ENCODE assay signal across 1 cellular context in the genomic region with DNA sequence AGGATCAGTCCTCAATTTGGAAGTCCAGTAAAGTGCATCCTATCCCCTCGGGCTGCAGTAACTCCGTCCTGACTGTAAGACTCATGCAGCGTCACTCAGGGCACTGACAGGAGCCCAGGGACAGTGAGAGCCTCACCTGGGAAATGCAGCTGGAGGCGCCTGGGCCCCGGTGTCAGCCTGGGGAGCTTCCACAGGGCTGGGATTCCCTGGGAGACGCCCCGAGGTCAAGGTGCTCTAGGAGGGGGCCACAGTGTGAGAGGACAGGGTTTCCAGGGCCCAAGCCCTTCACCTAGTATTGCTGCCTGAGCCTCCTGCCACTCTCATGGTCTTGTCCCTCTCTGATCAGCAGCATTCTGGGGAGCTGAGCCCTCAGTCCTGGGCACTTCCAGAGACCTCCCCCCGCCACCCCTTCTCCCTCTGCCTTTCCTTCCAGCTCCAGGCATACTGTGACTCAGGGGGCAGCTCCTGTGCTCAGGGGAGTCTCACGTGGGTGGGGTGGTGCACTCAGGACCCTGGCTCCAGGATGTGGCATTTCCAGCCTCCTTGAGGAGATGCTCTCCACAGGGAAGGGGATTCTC.
TF ChIP-seq lines count a peak whose summit lies in the region.

No MANE protein-coding gene starts in this region.

TF ChIP-seq in K562, 482 proteins besides CTCF, POLR2A, EP300 and RAD21 (continued from another document and continues in another):
- TF ChIP-seq, protein P1, sequence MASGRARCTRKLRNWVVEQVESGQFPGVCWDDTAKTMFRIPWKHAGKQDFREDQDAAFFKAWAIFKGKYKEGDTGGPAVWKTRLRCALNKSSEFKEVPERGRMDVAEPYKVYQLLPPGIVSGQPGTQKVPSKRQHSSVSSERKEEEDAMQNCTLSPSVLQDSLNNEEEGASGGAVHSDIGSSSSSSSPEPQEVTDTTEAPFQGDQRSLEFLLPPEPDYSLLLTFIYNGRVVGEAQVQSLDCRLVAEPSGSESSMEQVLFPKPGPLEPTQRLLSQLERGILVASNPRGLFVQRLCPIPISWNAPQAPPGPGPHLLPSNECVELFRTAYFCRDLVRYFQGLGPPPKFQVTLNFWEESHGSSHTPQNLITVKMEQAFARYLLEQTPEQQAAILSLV (tag; IDR thresholded peaks at IDR 0.05), result no peak
- TF ChIP-seq, protein P2, sequence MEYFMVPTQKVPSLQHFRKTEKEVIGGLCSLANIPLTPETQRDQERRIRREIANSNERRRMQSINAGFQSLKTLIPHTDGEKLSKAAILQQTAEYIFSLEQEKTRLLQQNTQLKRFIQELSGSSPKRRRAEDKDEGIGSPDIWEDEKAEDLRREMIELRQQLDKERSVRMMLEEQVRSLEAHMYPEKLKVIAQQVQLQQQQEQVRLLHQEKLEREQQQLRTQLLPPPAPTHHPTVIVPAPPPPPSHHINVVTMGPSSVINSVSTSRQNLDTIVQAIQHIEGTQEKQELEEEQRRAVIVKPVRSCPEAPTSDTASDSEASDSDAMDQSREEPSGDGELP (CRISPR knock-in tag; IDR thresholded peaks at IDR 0.05; ENCODE audit: borderline replicate concordance), result peak; percentile 12; the same call in 1 of the 2 replicates
- no peak; the same call in 1 of the 2 replicates for TF ChIP-seq ZBTB7A (IDR thresholded peaks at IDR 0.05; ENCODE audit: borderline replicate concordance, control insufficient read depth, low read depth, low read length)
- no peak for TF ChIP-seq ZNF785 (CRISPR knock-in tag; IDR thresholded peaks at IDR 0.05)
- TF ChIP-seq SIN3B (IDR thresholded peaks at IDR 0.05; ENCODE audit: low read depth), result no peak
- 0 out of 2 replicates have a peak, but pooled peaks have one; percentile 52 for TF ChIP-seq ZBTB1 (CRISPR knock-in tag; IDR thresholded peaks at IDR 0.05; ENCODE audit: borderline replicate concordance, low read depth)
- no peak for TF ChIP-seq ZBTB8A (IDR thresholded peaks at IDR 0.05; ENCODE audit: partially characterized antibody)
- TF ChIP-seq E2F3 (CRISPR knock-in tag; IDR thresholded peaks at IDR 0.05), result no peak
- TF ChIP-seq YBX1 (IDR thresholded peaks at IDR 0.05), result no peak
- peak; percentile 80 for TF ChIP-seq HMGN3 (IDR thresholded peaks at IDR 0.05; ENCODE audit: borderline replicate concordance, extremely low read depth, insufficient read length, low read depth, low read length)
- TF ChIP-seq, protein P3, sequence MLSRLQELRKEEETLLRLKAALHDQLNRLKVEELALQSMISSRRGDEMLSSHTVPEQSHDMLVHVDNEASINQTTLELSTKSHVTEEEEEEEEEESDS (CRISPR knock-in tag; IDR thresholded peaks at IDR 0.05), result no peak
- TF ChIP-seq, protein P4, sequence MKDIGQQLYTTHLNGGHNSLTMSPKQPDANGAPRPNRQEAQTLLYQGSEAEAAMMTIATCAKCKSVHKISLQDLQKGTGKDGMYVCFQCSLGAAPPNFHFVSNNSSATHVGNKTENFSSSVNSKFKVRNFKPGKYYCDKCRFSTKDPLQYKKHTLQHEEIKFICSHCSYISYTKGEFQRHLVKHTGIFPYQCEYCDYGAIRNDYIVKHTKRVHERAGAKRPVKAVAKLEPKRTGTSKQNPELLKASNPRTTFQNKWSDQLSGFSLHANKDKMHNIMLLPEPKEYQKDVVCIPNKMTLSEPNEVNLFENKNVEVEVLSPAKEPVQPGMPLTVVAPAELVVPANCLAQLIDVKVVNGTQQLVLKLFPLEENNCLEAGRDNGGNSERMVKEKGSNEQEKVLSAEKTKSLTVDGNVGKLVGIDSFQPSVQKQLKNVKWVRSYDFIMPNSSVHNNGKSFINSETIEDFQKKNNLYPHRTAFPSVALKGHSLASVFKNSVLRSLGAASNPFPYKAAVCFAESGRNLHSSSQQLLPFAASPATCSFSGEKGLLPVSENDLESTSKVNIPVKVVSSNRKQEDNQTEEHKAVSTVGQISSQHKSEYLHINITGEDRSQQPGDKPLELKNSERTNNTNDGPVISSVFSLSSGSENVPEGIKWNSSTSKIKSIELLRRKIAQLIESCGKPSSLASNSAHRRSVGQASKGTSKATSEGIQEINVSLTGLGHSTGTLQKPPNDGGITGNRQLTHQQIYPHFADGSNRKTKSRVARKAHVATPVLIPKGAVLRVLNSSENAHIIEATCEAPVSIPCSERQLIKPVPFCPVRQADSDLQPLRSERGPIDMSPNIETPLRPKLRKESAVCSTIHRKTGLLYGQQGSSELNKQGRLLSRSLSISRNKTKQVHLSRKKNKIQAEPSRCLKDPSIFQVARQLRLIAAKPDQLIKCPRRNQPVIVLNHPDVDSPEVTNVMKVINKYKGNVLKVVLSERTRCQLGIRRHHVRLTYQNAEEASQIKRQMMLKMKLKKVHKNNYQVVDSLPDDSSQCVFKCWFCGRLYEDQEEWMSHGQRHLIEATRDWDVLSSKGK (CRISPR knock-in tag; IDR thresholded peaks at IDR 0.05), result no peak
- TF ChIP-seq, protein P5, sequence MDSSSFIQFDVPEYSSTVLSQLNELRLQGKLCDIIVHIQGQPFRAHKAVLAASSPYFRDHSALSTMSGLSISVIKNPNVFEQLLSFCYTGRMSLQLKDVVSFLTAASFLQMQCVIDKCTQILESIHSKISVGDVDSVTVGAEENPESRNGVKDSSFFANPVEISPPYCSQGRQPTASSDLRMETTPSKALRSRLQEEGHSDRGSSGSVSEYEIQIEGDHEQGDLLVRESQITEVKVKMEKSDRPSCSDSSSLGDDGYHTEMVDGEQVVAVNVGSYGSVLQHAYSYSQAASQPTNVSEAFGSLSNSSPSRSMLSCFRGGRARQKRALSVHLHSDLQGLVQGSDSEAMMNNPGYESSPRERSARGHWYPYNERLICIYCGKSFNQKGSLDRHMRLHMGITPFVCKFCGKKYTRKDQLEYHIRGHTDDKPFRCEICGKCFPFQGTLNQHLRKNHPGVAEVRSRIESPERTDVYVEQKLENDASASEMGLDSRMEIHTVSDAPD (CRISPR knock-in tag; IDR thresholded peaks at IDR 0.05), result no peak
- TF ChIP-seq TAL1 (IDR thresholded peaks at IDR 0.05), result no peak
- TF ChIP-seq ZKSCAN1 (IDR thresholded peaks at IDR 0.05; ENCODE audit: low read depth, low read length), result no peak
- TF ChIP-seq FUS (optimal IDR thresholded peaks at IDR 0.05; ENCODE audit: low read depth, low read length), result no peak
- TF ChIP-seq FOXA1 (IDR thresholded peaks at IDR 0.05; ENCODE audit: borderline replicate concordance), result no peak
- TF ChIP-seq THRB (CRISPR knock-in tag; conservative IDR thresholded peaks at IDR 0.05), result no peak
- no peak for TF ChIP-seq THRAP3 (IDR thresholded peaks at IDR 0.05; ENCODE audit: borderline replicate concordance)
- no peak for TF ChIP-seq ZFP30 (CRISPR knock-in tag; IDR thresholded peaks at IDR 0.05; ENCODE audit: borderline replicate concordance)
- TF ChIP-seq PPARD (CRISPR knock-in tag; IDR thresholded peaks at IDR 0.05), result no peak
- TF ChIP-seq PCBP1 (IDR thresholded peaks at IDR 0.05; ENCODE audit: low read depth, low read length, poor library complexity, severe bottlenecking), result no peak
- TF ChIP-seq ZNF3 (CRISPR knock-in tag; IDR thresholded peaks at IDR 0.05), result no peak
- no peak for TF ChIP-seq CREB3L1 (IDR thresholded peaks at IDR 0.05; ENCODE audit: borderline replicate concordance, low read depth)
- no peak for TF ChIP-seq GTF2B (IDR thresholded peaks at IDR 0.05; ENCODE audit: extremely low read depth, insufficient read length)
- TF ChIP-seq, protein P6, sequence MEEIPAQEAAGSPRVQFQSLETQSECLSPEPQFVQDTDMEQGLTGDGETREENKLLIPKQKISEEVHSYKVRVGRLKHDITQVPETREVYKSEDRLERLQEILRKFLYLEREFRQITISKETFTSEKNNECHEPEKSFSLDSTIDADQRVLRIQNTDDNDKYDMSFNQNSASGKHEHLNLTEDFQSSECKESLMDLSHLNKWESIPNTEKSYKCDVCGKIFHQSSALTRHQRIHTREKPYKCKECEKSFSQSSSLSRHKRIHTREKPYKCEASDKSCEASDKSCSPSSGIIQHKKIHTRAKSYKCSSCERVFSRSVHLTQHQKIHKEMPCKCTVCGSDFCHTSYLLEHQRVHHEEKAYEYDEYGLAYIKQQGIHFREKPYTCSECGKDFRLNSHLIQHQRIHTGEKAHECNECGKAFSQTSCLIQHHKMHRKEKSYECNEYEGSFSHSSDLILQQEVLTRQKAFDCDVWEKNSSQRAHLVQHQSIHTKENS (CRISPR knock-in tag; IDR thresholded peaks at IDR 0.05), result no peak
- TF ChIP-seq GATAD2B (IDR thresholded peaks at IDR 0.05; ENCODE audit: borderline replicate concordance), result no peak
- no peak for TF ChIP-seq PREB (CRISPR knock-in tag; IDR thresholded peaks at IDR 0.05)
- no peak for TF ChIP-seq SREBF2 (CRISPR knock-in tag; IDR thresholded peaks at IDR 0.05)
- TF ChIP-seq, protein P7, sequence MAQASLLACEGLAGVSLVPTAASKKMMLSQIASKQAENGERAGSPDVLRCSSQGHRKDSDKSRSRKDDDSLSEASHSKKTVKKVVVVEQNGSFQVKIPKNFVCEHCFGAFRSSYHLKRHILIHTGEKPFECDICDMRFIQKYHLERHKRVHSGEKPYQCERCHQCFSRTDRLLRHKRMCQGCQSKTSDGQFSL (CRISPR knock-in tag; IDR thresholded peaks at IDR 0.05), result no peak
- TF ChIP-seq, protein P7 (tag; IDR thresholded peaks at IDR 0.05), result no peak
- TF ChIP-seq SMAD1 (IDR thresholded peaks at IDR 0.05; ENCODE audit: low read depth, low read length, partially characterized antibody), result no peak
- TF ChIP-seq HSF4 (CRISPR knock-in tag; IDR thresholded peaks at IDR 0.05; ENCODE audit: borderline replicate concordance), result no peak
- no peak for TF ChIP-seq XRCC5 (IDR thresholded peaks at IDR 0.05; ENCODE audit: low read depth, low read length)
- 0 out of 2 replicates have a peak, but pooled peaks have one; percentile 23 for TF ChIP-seq ATF1 (CRISPR knock-in tag; IDR thresholded peaks at IDR 0.05)
- TF ChIP-seq ATF1 (tag; IDR thresholded peaks at IDR 0.05), result no peak
- no peak for TF ChIP-seq SIRT6 (IDR thresholded peaks at IDR 0.05; ENCODE audit: low read depth, low read length)
- TF ChIP-seq HMG20A (CRISPR knock-in tag; conservative IDR thresholded peaks at IDR 0.05), result no peak
- TF ChIP-seq BRD9 (IDR thresholded peaks at IDR 0.05; ENCODE audit: low read depth, partially characterized antibody), result no peak
- no peak for TF ChIP-seq ZNF507 (tag; conservative IDR thresholded peaks at IDR 0.05)
- no peak for TF ChIP-seq BRF1 (IDR thresholded peaks at IDR 0.05; ENCODE audit: borderline replicate concordance, extremely low read depth, insufficient read length)
- no peak for TF ChIP-seq ZNF79 (CRISPR knock-in tag; IDR thresholded peaks at IDR 0.05; ENCODE audit: low read depth)
